In genomic region chr1:43372172-43372571, GRCh38 we compare ENCODE assay signal across 2 cellular contexts.
TF ChIP-seq lines count a peak whose summit lies in the region.

No MANE protein-coding gene starts in this region.

TF ChIP-seq in SK-N-SH, 30 proteins besides CTCF, POLR2A, EP300 and RAD21 (continued from another document):
- TF ChIP-seq USF2 (IDR thresholded peaks at IDR 0.05; ENCODE audit: borderline replicate concordance, low read depth, low read length) (no peak), TCF12 (IDR thresholded peaks at IDR 0.05) (no peak), YY1 (IDR thresholded peaks at IDR 0.05; ENCODE audit: low read depth) (no peak), JUND (IDR thresholded peaks at IDR 0.05) (no peak), RXRA (IDR thresholded peaks at IDR 0.05; ENCODE audit: borderline replicate concordance, low read depth) (no peak), RFX5 (IDR thresholded peaks at IDR 0.05; ENCODE audit: low read length) (no peak), NFIC (IDR thresholded peaks at IDR 0.05; ENCODE audit: borderline replicate concordance) (no peak), RCOR1 (IDR thresholded peaks at IDR 0.05; ENCODE audit: low read length) (no peak), PBX3 (IDR thresholded peaks at IDR 0.05) (no peak), TAF1 (IDR thresholded peaks at IDR 0.05; ENCODE audit: borderline replicate concordance, low read depth, low read length) (no peak), REST (IDR thresholded peaks at IDR 0.05; ENCODE audit: low read depth, low read length) (no peak), GABPA (IDR thresholded peaks at IDR 0.05; ENCODE audit: low read depth) (no peak), TEAD4 (IDR thresholded peaks at IDR 0.05; ENCODE audit: borderline replicate concordance, insufficient read depth) (no peak), MXI1 (IDR thresholded peaks at IDR 0.05; ENCODE audit: low read depth, low read length) (no peak), MEF2A (IDR thresholded peaks at IDR 0.05; ENCODE audit: borderline replicate concordance, low read depth) (no peak), CHD2 (IDR thresholded peaks at IDR 0.05; ENCODE audit: low read length, partially characterized antibody) (no peak)
- TF ChIP-seq, protein P1, sequence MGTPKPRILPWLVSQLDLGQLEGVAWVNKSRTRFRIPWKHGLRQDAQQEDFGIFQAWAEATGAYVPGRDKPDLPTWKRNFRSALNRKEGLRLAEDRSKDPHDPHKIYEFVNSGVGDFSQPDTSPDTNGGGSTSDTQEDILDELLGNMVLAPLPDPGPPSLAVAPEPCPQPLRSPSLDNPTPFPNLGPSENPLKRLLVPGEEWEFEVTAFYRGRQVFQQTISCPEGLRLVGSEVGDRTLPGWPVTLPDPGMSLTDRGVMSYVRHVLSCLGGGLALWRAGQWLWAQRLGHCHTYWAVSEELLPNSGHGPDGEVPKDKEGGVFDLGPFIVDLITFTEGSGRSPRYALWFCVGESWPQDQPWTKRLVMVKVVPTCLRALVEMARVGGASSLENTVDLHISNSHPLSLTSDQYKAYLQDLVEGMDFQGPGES (IDR thresholded peaks at IDR 0.05; ENCODE audit: low read depth, low read length) = no peak

TF ChIP-seq in SK-N-SH treated with all-trans-retinoic acid at 6 μM for 48 hours, 23 proteins besides CTCF, POLR2A, EP300 and RAD21 (continued from another document):
- TF ChIP-seq, protein P2, sequence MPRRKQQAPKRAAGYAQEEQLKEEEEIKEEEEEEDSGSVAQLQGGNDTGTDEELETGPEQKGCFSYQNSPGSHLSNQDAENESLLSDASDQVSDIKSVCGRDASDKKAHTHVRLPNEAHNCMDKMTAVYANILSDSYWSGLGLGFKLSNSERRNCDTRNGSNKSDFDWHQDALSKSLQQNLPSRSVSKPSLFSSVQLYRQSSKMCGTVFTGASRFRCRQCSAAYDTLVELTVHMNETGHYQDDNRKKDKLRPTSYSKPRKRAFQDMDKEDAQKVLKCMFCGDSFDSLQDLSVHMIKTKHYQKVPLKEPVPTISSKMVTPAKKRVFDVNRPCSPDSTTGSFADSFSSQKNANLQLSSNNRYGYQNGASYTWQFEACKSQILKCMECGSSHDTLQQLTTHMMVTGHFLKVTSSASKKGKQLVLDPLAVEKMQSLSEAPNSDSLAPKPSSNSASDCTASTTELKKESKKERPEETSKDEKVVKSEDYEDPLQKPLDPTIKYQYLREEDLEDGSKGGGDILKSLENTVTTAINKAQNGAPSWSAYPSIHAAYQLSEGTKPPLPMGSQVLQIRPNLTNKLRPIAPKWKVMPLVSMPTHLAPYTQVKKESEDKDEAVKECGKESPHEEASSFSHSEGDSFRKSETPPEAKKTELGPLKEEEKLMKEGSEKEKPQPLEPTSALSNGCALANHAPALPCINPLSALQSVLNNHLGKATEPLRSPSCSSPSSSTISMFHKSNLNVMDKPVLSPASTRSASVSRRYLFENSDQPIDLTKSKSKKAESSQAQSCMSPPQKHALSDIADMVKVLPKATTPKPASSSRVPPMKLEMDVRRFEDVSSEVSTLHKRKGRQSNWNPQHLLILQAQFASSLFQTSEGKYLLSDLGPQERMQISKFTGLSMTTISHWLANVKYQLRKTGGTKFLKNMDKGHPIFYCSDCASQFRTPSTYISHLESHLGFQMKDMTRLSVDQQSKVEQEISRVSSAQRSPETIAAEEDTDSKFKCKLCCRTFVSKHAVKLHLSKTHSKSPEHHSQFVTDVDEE (CRISPR knock-in tag; IDR thresholded peaks at IDR 0.05) = no peak
- TF ChIP-seq PATZ1 (CRISPR knock-in tag; IDR thresholded peaks at IDR 0.05; ENCODE audit: borderline replicate concordance) = no peak
- no peak for TF ChIP-seq TCF4 (CRISPR knock-in tag; IDR thresholded peaks at IDR 0.05; ENCODE audit: borderline replicate concordance)
- TF ChIP-seq ZFP30 (CRISPR knock-in tag; IDR thresholded peaks at IDR 0.05) = no peak
- TF ChIP-seq RARB (CRISPR knock-in tag; IDR thresholded peaks at IDR 0.05) = no peak
- no peak for TF ChIP-seq ZNF8 (CRISPR knock-in tag; IDR thresholded peaks at IDR 0.05)
- TF ChIP-seq, protein P3, sequence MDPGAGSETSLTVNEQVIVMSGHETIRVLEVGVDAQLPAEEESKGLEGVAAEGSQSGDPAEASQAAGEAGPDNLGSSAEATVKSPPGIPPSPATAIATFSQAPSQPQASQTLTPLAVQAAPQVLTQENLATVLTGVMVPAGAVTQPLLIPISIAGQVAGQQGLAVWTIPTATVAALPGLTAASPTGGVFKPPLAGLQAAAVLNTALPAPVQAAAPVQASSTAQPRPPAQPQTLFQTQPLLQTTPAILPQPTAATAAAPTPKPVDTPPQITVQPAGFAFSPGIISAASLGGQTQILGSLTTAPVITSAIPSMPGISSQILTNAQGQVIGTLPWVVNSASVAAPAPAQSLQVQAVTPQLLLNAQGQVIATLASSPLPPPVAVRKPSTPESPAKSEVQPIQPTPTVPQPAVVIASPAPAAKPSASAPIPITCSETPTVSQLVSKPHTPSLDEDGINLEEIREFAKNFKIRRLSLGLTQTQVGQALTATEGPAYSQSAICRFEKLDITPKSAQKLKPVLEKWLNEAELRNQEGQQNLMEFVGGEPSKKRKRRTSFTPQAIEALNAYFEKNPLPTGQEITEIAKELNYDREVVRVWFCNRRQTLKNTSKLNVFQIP (CRISPR knock-in tag; IDR thresholded peaks at IDR 0.05; ENCODE audit: borderline replicate concordance, low read depth) = no peak
- TF ChIP-seq SNAI2 (CRISPR knock-in tag; IDR thresholded peaks at IDR 0.05) = no peak
- no peak for TF ChIP-seq ZNF70 (CRISPR knock-in tag; IDR thresholded peaks at IDR 0.05)
- TF ChIP-seq PPARA (CRISPR knock-in tag; IDR thresholded peaks at IDR 0.05; ENCODE audit: borderline replicate concordance) = no peak
- no peak for TF ChIP-seq CREB5 (CRISPR knock-in tag; IDR thresholded peaks at IDR 0.05; ENCODE audit: low read depth)
TF ChIP-seq in SK-N-SH treated with all-trans-retinoic acid at 6 μM for 48 hours: peak in this region for 0.
